ENCODE assay signal across 13 cellular contexts in genomic region chr6:32083812-32084768, GRCh38.
"Had no signal": no experiment of that assay in that cellular context is flagged by ENCODE, and none has a peak within 500 bp of the region (broad histone marks: within the 10 kb centered on the region; RNA-seq: fewer than 3 reads in every experiment).

No MANE protein-coding gene starts in this region.

- ATAC-seq: activated naive CD8-positive, alpha-beta T cell treated with anti-CD3 and anti-CD28 coated beads, Interleukin-2, amount 50 U/mL, for 24 hours; lower lobe of right lung; mucosa of descending colon; natural killer cell; WTC11 had no signal

- H3K36me3 ChIP-seq: transverse colon had no signal

- H3K4me3 Mint-ChIP-seq: activated naive CD8-positive, alpha-beta T cell treated with anti-CD3 and anti-CD28 coated beads, Interleukin-2, amount 50 U/mL, for 24 hours; activated T-helper 1 cell treated with anti-CD3 and anti-CD28 coated beads, Interleukin-12 subunit alpha, Interleukin-12 subunit beta, Interleukin-2, Interleukin-4 antibody, amounts not matched to agents 30 ng/mL and 10 ng/mL and 1 ng/mL, durations not matched to agents 14 hours and 24 hours and 36 hours; natural killer cell; T-helper 1 cell treated with Interleukin-12 subunit alpha and Interleukin-12 subunit beta and Interleukin-4 antibody, amounts not matched to agents 30 μg/mL and 1 μg/mL, for 36 hours; WTC11 had no signal

- H3K27ac Mint-ChIP-seq: activated naive CD8-positive, alpha-beta T cell treated with anti-CD3 and anti-CD28 coated beads, Interleukin-2, amount 50 U/mL, for 24 hours; activated T-helper 1 cell treated with anti-CD3 and anti-CD28 coated beads, Interleukin-12 subunit alpha, Interleukin-12 subunit beta, Interleukin-2, Interleukin-4 antibody, amounts not matched to agents 30 ng/mL and 10 ng/mL and 1 ng/mL, durations not matched to agents 14 hours and 24 hours and 36 hours; natural killer cell; T-helper 1 cell treated with Interleukin-12 subunit alpha and Interleukin-12 subunit beta and Interleukin-4 antibody, amounts not matched to agents 30 μg/mL and 1 μg/mL, for 36 hours; WTC11 had no signal

- H3K36me3 Mint-ChIP-seq: natural killer cell, WTC11 had no signal

- H3K9me3 ChIP-seq: lower lobe of right lung, mucosa of descending colon, transverse colon had no signal

- H3K4me3 ChIP-seq: lower lobe of right lung, mucosa of descending colon, skin epidermis, transverse colon had no signal

- DNase-seq: activated CD4-positive, alpha-beta T cell treated with anti-CD3 and anti-CD28 coated beads for 48 hours; activated naive CD4-positive, alpha-beta T cell treated with Interleukin-2 at 50 U/mL for 16 hours; activated naive CD8-positive, alpha-beta T cell treated with anti-CD3 and anti-CD28 coated beads, Interleukin-2, amount 50 U/mL, for 24 hours; cortex of kidney; effector CD8-positive, alpha-beta T cell; lower lobe of right lung; mucosa of descending colon; natural killer cell; transverse colon had no signal

- H3K9me3 Mint-ChIP-seq: activated naive CD8-positive, alpha-beta T cell treated with anti-CD3 and anti-CD28 coated beads, Interleukin-2, amount 50 U/mL, for 24 hours; activated T-helper 1 cell treated with anti-CD3 and anti-CD28 coated beads, Interleukin-12 subunit alpha, Interleukin-12 subunit beta, Interleukin-2, Interleukin-4 antibody, amounts not matched to agents 30 ng/mL and 10 ng/mL and 1 ng/mL, durations not matched to agents 14 hours and 24 hours and 36 hours; natural killer cell; T-helper 1 cell treated with Interleukin-12 subunit alpha and Interleukin-12 subunit beta and Interleukin-4 antibody, amounts not matched to agents 30 μg/mL and 1 μg/mL, for 36 hours; WTC11 had no signal
